19 cellular contexts compared by ENCODE assay signal in genomic region chr1:68294354-68295066, GRCh38.
DNase-seq lines count a peak whose midpoint lies in the region; ATAC-seq and TF ChIP-seq lines count a peak whose summit lies in the region.
"Had no signal": no experiment of that assay in that cellular context is flagged by ENCODE, and none has a peak within 500 bp of the region (broad histone marks: within the 10 kb centered on the region; RNA-seq: fewer than 3 reads in every experiment).

No MANE protein-coding gene starts in this region.

- BruUV-seq in A673 (replicated peaks; lab: Mats Ljungman, UMichigan), result no TSS peak

- H3K4me3 Mint-ChIP-seq in WTC11 (peak overlapping the region; percentile 63), nephron (peak overlapping the region; percentile 25 to 80 (median 47))
- H3K4me3 Mint-ChIP-seq: activated naive CD8-positive, alpha-beta T cell; activated T-helper 1 cell treated with anti-CD3 and anti-CD28 coated beads, Interleukin-12 subunit alpha, Interleukin-12 subunit beta, Interleukin-2, Interleukin-4 antibody, amounts not matched to agents 30 ng/mL and 10 ng/mL and 1 ng/mL, durations not matched to agents 14 hours and 24 hours and 36 hours had no signal

- H3K36me3 ChIP-seq in A673 (ENCODE audit: insufficient read depth, low read length, poor library complexity, severe bottlenecking) (no peaks in the 10 kb centered on the region), esophagus muscularis mucosa (no peaks in the 10 kb centered on the region)
- H3K36me3 ChIP-seq: left lung, vagina had no signal

- H3K4me3 ChIP-seq in A673 (ENCODE audit: low read depth, low read length, poor library complexity, severe bottlenecking) (no peak overlapping the region), esophagus muscularis mucosa (peak overlapping the region in 1 of 4 donors; percentile 36)
- H3K4me3 ChIP-seq: left lung, mucosa of descending colon, vagina had no signal

- peak; percentile 17 for ATAC-seq in WTC11
- ATAC-seq in HG02938 (IDR thresholded peaks at IDR 0.05; ENCODE audit: unreplicated experiment), result no peak
- ATAC-seq: activated CD4-positive, CD25-positive, alpha-beta regulatory T cell treated with anti-CD3 and anti-CD28 coated beads, Interleukin-2, amount 50 U/mL, for 24 hours; mucosa of descending colon had no signal

- no peaks in the 10 kb centered on the region for H3K36me3 Mint-ChIP-seq in WTC11
- no peaks in the 10 kb centered on the region for H3K36me3 Mint-ChIP-seq in nephron (ENCODE audit: low read depth)
- H3K36me3 Mint-ChIP-seq: activated naive CD8-positive, alpha-beta T cell had no signal

- intact Hi-C loops in A673 (cut with micrococcal nuclease; ENCODE audit: unreplicated experiment), result no loop called here
- intact Hi-C loops in esophagus muscularis mucosa (cut with DNase I), result no loop called here

- no peak for DNase-seq in A673 (ENCODE audit: low spot score)
- no peak for DNase-seq in WTC11 (ENCODE audit: low spot score)
- DNase-seq in esophagus muscularis mucosa (ENCODE audit: extremely low spot score), result no peak
- no peak for DNase-seq in inferior parietal cortex (ENCODE audit: extremely low spot score)
- DNase-seq in caudate nucleus (lab: John Stamatoyannopoulos, UW), result no peak
- DNase-seq in T1000 (lab: John Stamatoyannopoulos, UW), result no peak
- DNase-seq: 8988T, Calu3, left lung, mucosa of descending colon, NCI-H2107, T-helper 9 cell had no signal

- peaks cover 91% of the 10 kb centered on the region for H3K27me3 Mint-ChIP-seq in WTC11 (ENCODE audit: low read depth)
- peaks cover 17% of the 10 kb centered on the region for H3K27me3 Mint-ChIP-seq in nephron (ENCODE audit: low read depth)
- H3K27me3 Mint-ChIP-seq: activated naive CD8-positive, alpha-beta T cell had no signal

- H3K27ac Mint-ChIP-seq in WTC11 (no peak overlapping the region; the same call in 1 of the 2 replicates), nephron (peak overlapping the region; percentile 97 to 99 (median 99))
- H3K27ac Mint-ChIP-seq: activated naive CD8-positive, alpha-beta T cell; activated T-helper 1 cell treated with anti-CD3 and anti-CD28 coated beads, Interleukin-12 subunit alpha, Interleukin-12 subunit beta, Interleukin-2, Interleukin-4 antibody, amounts not matched to agents 30 ng/mL and 10 ng/mL and 1 ng/mL, durations not matched to agents 14 hours and 24 hours and 36 hours had no signal

- TF ChIP-seq EP300 in esophagus muscularis mucosa (IDR thresholded peaks at IDR 0.05), result no peak

- TF ChIP-seq CTCF in A673 (conservative IDR thresholded peaks at IDR 0.05; ENCODE audit: low read depth, low read length) (no peak), WTC11 (IDR thresholded peaks at IDR 0.05) (no peak), esophagus muscularis mucosa (IDR thresholded peaks at IDR 0.05) (no peak), nephron (IDR thresholded peaks at IDR 0.05; ENCODE audit: unreplicated experiment in 3 of 3) (no peak)

- POLR2A ChIA-PET in A673 (lab: Charles Lee; ENCODE audit: low non-redundant PET) (no interaction called here), WTC11 (lab: Charles Lee) (interaction anchor here (0.6 kb wide), 2 partner anchors 13 to 886 kb away, joined by 3 to 4 read pairs; no protein-coding TSS in a partner anchor)

- H3K4me1 Mint-ChIP-seq in WTC11 (peaks cover 47% of the 10 kb centered on the region), nephron (peaks cover 55% of the 10 kb centered on the region)

- H3K9me3 ChIP-seq in A673 (ENCODE audit: low read depth, low read length, poor library complexity, severe bottlenecking), result no peaks in the 10 kb centered on the region
- no peaks in the 10 kb centered on the region for H3K9me3 ChIP-seq in esophagus muscularis mucosa
- H3K9me3 ChIP-seq: left lung, mucosa of descending colon, vagina had no signal

- WGBS in esophagus muscularis mucosa, result 85% methylated on average over 17 of the region's 17 CpGs

- TF ChIP-seq POLR2A in esophagus muscularis mucosa (IDR thresholded peaks at IDR 0.05; ENCODE audit: low read depth), result no peak

- peaks cover 30% of the 10 kb centered on the region for H3K4me1 ChIP-seq in A673 (ENCODE audit: insufficient read depth, low read length, poor library complexity, severe bottlenecking)
- peaks cover 26 to 40% (median 35%) of the 10 kb centered on the region in 4 donors for H3K4me1 ChIP-seq in esophagus muscularis mucosa
- H3K4me1 ChIP-seq: vagina had no signal

- H3K27me3 ChIP-seq in A673 (replicated peaks; ENCODE audit: insufficient read depth, low read depth, low read length, poor library complexity) (no peaks in the 10 kb centered on the region), esophagus muscularis mucosa (no peaks in the 10 kb centered on the region)
- H3K27me3 ChIP-seq: left lung, vagina had no signal

- H3K9me3 Mint-ChIP-seq in WTC11 (no peaks in the 10 kb centered on the region), nephron (no peaks in the 10 kb centered on the region)
- H3K9me3 Mint-ChIP-seq: activated T-helper 1 cell treated with anti-CD3 and anti-CD28 coated beads, Interleukin-12 subunit alpha, Interleukin-12 subunit beta, Interleukin-2, Interleukin-4 antibody, amounts not matched to agents 30 ng/mL and 10 ng/mL and 1 ng/mL, durations not matched to agents 14 hours and 24 hours and 36 hours had no signal

- H3K27ac ChIP-seq in A673 (ENCODE audit: low read depth, low read length, poor library complexity, severe bottlenecking) (peak overlapping the region; percentile 64), esophagus muscularis mucosa (replicated peaks in 1 of 4) (peak overlapping the region; percentile 60 to 78 (median 76)), caudate nucleus (ENCODE audit: low read depth, low read length) (no peak overlapping the region)
- H3K27ac ChIP-seq: left lung, RWPE1, vagina had no signal

- CTCF ChIA-PET in A673 (lab: Charles Lee), result interaction anchor here (0.6 kb wide), 1 partner anchor 174 kb away, joined by 5 read pairs; no protein-coding TSS in a partner anchor
- CTCF ChIA-PET in WTC11 (lab: Charles Lee), result interaction anchor here (0.7 to 2.4 kb wide), 9 partner anchors 16 to 178 kb away, joined by 3 to 11 read pairs (median 3); partner anchors contain the start of gene WLS

TF ChIP-seq in WTC11, 78 proteins besides CTCF, POLR2A, EP300 and RAD21:
- TF ChIP-seq ZNF232 (CRISPR knock-in tag; IDR thresholded peaks at IDR 0.05) (no peak), GABPB1 (CRISPR knock-in tag; IDR thresholded peaks at IDR 0.05) (no peak), RELA (CRISPR knock-in tag; IDR thresholded peaks at IDR 0.05; ENCODE audit: borderline replicate concordance) (no peak), FOXK1 (CRISPR knock-in tag; IDR thresholded peaks at IDR 0.05) (0 out of 2 replicates have a peak, but pooled peaks have one; percentile 8)
- TF ChIP-seq, protein P1, sequence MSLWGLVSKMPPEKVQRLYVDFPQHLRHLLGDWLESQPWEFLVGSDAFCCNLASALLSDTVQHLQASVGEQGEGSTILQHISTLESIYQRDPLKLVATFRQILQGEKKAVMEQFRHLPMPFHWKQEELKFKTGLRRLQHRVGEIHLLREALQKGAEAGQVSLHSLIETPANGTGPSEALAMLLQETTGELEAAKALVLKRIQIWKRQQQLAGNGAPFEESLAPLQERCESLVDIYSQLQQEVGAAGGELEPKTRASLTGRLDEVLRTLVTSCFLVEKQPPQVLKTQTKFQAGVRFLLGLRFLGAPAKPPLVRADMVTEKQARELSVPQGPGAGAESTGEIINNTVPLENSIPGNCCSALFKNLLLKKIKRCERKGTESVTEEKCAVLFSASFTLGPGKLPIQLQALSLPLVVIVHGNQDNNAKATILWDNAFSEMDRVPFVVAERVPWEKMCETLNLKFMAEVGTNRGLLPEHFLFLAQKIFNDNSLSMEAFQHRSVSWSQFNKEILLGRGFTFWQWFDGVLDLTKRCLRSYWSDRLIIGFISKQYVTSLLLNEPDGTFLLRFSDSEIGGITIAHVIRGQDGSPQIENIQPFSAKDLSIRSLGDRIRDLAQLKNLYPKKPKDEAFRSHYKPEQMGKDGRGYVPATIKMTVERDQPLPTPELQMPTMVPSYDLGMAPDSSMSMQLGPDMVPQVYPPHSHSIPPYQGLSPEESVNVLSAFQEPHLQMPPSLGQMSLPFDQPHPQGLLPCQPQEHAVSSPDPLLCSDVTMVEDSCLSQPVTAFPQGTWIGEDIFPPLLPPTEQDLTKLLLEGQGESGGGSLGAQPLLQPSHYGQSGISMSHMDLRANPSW (CRISPR knock-in tag; conservative IDR thresholded peaks at IDR 0.05; ENCODE audit: low read depth), result no peak
